Comparison of ENCODE assay signal across 8 cellular contexts in the genomic region with DNA sequence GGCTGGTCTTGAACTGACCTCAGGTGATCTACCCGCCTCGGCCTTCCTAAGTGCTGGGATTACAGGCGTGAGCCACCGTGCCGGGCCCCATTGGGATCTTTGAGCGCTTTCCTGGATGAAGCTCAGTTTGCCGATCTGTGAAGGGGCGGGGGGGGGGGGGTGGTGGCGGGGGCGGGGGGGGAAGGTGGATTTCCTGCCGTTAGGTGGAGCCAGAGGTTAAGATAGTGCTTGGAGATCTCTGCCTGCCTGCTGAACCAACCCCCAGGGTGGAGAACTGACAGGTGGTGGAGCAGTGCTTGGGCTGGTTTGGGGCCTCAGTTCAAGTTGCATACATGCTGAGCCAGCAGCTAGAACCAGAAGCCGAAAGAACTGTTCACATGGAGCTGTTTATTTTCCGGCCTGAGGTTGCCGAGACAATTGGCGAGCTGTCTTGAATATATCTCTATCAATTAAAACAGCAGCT. TPM values are rescaled to one million over a fixed set of nuclear protein-coding genes. Genes with fewer than 3 reads are reported as not detected.
A peak's percentile ranks its signal among the peaks of the same experiment; 100 is the strongest.
DNase-seq lines count a peak whose midpoint lies in the region; ATAC-seq and TF ChIP-seq lines count a peak whose summit lies in the region.

No MANE protein-coding gene starts in this region.

- CTCF ChIA-PET in activated naive CD4-positive, alpha-beta T cell treated with anti-CD3 and anti-CD28 coated beads for 36 hours (lab: Charles Lee) = interaction anchor here (0.6 to 7.3 kb wide), 35 partner anchors 10 to 261 kb away, joined by 3 to 277 read pairs (median 4); partner anchors contain the start of gene NUAK2

- peak overlapping the region; percentile 93 for H3K27ac Mint-ChIP-seq in activated naive CD4-positive, alpha-beta T cell treated with anti-CD3 and anti-CD28 coated beads for 36 hours

- H3K4me1 ChIP-seq in Loucy (ENCODE audit: insufficient read depth, low read length, poor library complexity, severe bottlenecking) = peaks cover 30% of the 10 kb centered on the region
- peaks cover 25% of the 10 kb centered on the region for H3K4me1 ChIP-seq in SJCRH30
- peaks cover 0 to 37% (median 5%) of the 10 kb centered on the region in 3 donors for H3K4me1 ChIP-seq in gastroesophageal sphincter
- H3K4me1 ChIP-seq in osteoblast (ENCODE audit: insufficient read depth, low read length) = peaks cover 23% of the 10 kb centered on the region
- peaks cover 20% of the 10 kb centered on the region for H3K4me1 ChIP-seq in upper lobe of right lung

- no peaks in the 10 kb centered on the region for H3F3A ChIP-seq in Loucy (ENCODE audit: low read depth)

- peaks cover 48% of the 10 kb centered on the region for H3K36me3 Mint-ChIP-seq in activated naive CD4-positive, alpha-beta T cell treated with anti-CD3 and anti-CD28 coated beads for 36 hours (ENCODE audit: low read depth)

- WGBS in gastroesophageal sphincter (ENCODE audit: low coverage in 1 of 2), 2 donors = 0% methylated on average over 2 to 3 of the region's 15 CpGs

- DNase-seq in DMS79 (lab: John Stamatoyannopoulos, UW) (peak; percentile 75), SJCRH30 (peak; percentile 94 to 97), osteoblast (ENCODE audit: insufficient read length, low spot score, missing footprints) (peak; percentile 84), upper lobe of right lung (no peak)
- peak; percentile 89 for DNase-seq in activated naive CD4-positive, alpha-beta T cell treated with anti-CD3 and anti-CD28 coated beads for 36 hours

- H3K79me2 ChIP-seq in Loucy (ENCODE audit: insufficient read depth, low read length) (no peaks in the 10 kb centered on the region), osteoblast (ENCODE audit: insufficient read depth, low read length) (no peaks in the 10 kb centered on the region)

- no peak for TF ChIP-seq EP300 in gastroesophageal sphincter (IDR thresholded peaks at IDR 0.05)

- peak overlapping the region; percentile 96 for H3K4me3 Mint-ChIP-seq in activated naive CD4-positive, alpha-beta T cell treated with anti-CD3 and anti-CD28 coated beads for 36 hours

- TF ChIP-seq POLR2A in gastroesophageal sphincter (IDR thresholded peaks at IDR 0.05) = no peak

- no peaks in the 10 kb centered on the region for H3K9me3 Mint-ChIP-seq in activated naive CD4-positive, alpha-beta T cell treated with anti-CD3 and anti-CD28 coated beads for 36 hours

- H3K9me3 ChIP-seq in Loucy (ENCODE audit: insufficient read depth, low read depth, low read length) (no peaks in the 10 kb centered on the region), SJCRH30 (replicated peaks) (no peaks in the 10 kb centered on the region), gastroesophageal sphincter (no peaks in the 10 kb centered on the region), osteoblast (ENCODE audit: low read depth, low read length) (no peaks in the 10 kb centered on the region), upper lobe of right lung (no peaks in the 10 kb centered on the region)

- H3K27ac ChIP-seq in SJCRH30 = no peak overlapping the region
- peak overlapping the region in 3 of 4 donors; percentile 56 to 68 (median 63) for H3K27ac ChIP-seq in gastroesophageal sphincter
- H3K27ac ChIP-seq in osteoblast (ENCODE audit: low read depth, low read length) = no peak overlapping the region
- H3K27ac ChIP-seq in upper lobe of right lung = peak overlapping the region; percentile 47

- H3K9me2 ChIP-seq in Loucy (replicated peaks; ENCODE audit: low read depth, low read length) = no peaks in the 10 kb centered on the region

- H2AFZ ChIP-seq in Loucy (ENCODE audit: low read length) (no peak overlapping the region), osteoblast (ENCODE audit: low read length) (no peak overlapping the region)

- TF ChIP-seq CTCF in Loucy (conservative IDR thresholded peaks at IDR 0.05; ENCODE audit: low read length) (peak; percentile 19; the same call in 1 of the 2 replicates), gastroesophageal sphincter (IDR thresholded peaks at IDR 0.05) (peak in 1 of 4 experiments; percentile 67), osteoblast (IDR thresholded peaks at IDR 0.05; ENCODE audit: extremely low read depth, low read depth, low read length) (no peak), upper lobe of right lung (IDR thresholded peaks at IDR 0.05) (no peak)

- H3K27me3 ChIP-seq in Loucy (ENCODE audit: insufficient read depth, low read length, poor library complexity, severe bottlenecking) = no peaks in the 10 kb centered on the region
- H3K27me3 ChIP-seq in SJCRH30 = no peaks in the 10 kb centered on the region
- H3K27me3 ChIP-seq in gastroesophageal sphincter = no peaks in the 10 kb centered on the region
- H3K27me3 ChIP-seq in osteoblast (ENCODE audit: insufficient read depth, low read length) = peaks cover 10% of the 10 kb centered on the region
- H3K27me3 ChIP-seq in upper lobe of right lung = no peaks in the 10 kb centered on the region

- H3K27me3 Mint-ChIP-seq in activated naive CD4-positive, alpha-beta T cell treated with anti-CD3 and anti-CD28 coated beads for 36 hours (ENCODE audit: low read depth) = peaks cover 16% of the 10 kb centered on the region

- no peaks in the 10 kb centered on the region for H4K20me1 ChIP-seq in Loucy (ENCODE audit: insufficient read depth, low read length, poor library complexity, severe bottlenecking)
- H4K20me1 ChIP-seq in osteoblast (ENCODE audit: insufficient read depth, low read length) = no peaks in the 10 kb centered on the region

- peaks cover 41% of the 10 kb centered on the region for H3K4me1 Mint-ChIP-seq in activated naive CD4-positive, alpha-beta T cell treated with anti-CD3 and anti-CD28 coated beads for 36 hours (ENCODE audit: low read depth)

- intact Hi-C loops in activated naive CD4-positive, alpha-beta T cell treated with anti-CD3 and anti-CD28 coated beads for 36 hours (cut with micrococcal nuclease) = loop anchor here (1.0 to 2.0 kb wide), 6 partner anchors 9 to 240 kb away; no protein-coding TSS in a partner anchor
- intact Hi-C loops in upper lobe of right lung (cut with DNase I) = no loop called here

- peak overlapping the region; percentile 77 for H3K4me3 ChIP-seq in Loucy (ENCODE audit: low read length, poor library complexity, severe bottlenecking)
- peak overlapping the region; percentile 58 for H3K4me3 ChIP-seq in SJCRH30
- H3K4me3 ChIP-seq in gastroesophageal sphincter = peak overlapping the region; percentile 53 to 70
- peak overlapping the region; percentile 84 for H3K4me3 ChIP-seq in osteoblast (ENCODE audit: insufficient read depth, low read length)
- H3K4me3 ChIP-seq in upper lobe of right lung = peak overlapping the region; percentile 65

- H3K4me2 ChIP-seq in Loucy (ENCODE audit: low read depth, low read length, poor library complexity, severe bottlenecking) = peak overlapping the region; percentile 99
- peak overlapping the region; percentile 99 for H3K4me2 ChIP-seq in osteoblast (ENCODE audit: insufficient read depth, low read length)

- peak overlapping the region; percentile 64 for H3K9ac ChIP-seq in Loucy (ENCODE audit: low read depth, low read length, poor library complexity, severe bottlenecking)

- H3K36me3 ChIP-seq in Loucy (ENCODE audit: insufficient read depth, low read length) (no peaks in the 10 kb centered on the region), SJCRH30 (no peaks in the 10 kb centered on the region), gastroesophageal sphincter (no peaks in the 10 kb centered on the region), osteoblast (ENCODE audit: insufficient read depth, low read length) (no peaks in the 10 kb centered on the region), upper lobe of right lung (no peaks in the 10 kb centered on the region)

- ATAC-seq in gastroesophageal sphincter (peak; percentile 67), upper lobe of right lung (peak; percentile 75), HG03469 (IDR thresholded peaks at IDR 0.05; ENCODE audit: unreplicated experiment) (no peak)

RNA-seq across cellular contexts. Expression of gene TMCC2, which starts 1.7 kb away (rescaled TPM):
- total RNA-seq in SJCRH30 (2014; rRNA removed; shearing (Covaris generic)) = 5.2 and 5.5 TPM in 2 replicates
- 10 to 100 TPM; 42.5 to 44.8 TPM for total RNA-seq in activated naive CD4-positive, alpha-beta T cell treated with anti-CD3 and anti-CD28 coated beads for 36 hours
- total RNA-seq in gastroesophageal sphincter (1 to 10 TPM; 3.1 to 8.9 (median 5.5) TPM), osteoblast (1.8 and 2.9 TPM in 2 replicates), upper lobe of right lung (4.8 TPM)

RNA-seq across cellular contexts. Expression of gene DSTYK, which starts 17.9 kb away (rescaled TPM):
- 9.2 TPM in 2 replicates for total RNA-seq in SJCRH30 (2014; rRNA removed; shearing (Covaris generic))
- total RNA-seq in activated naive CD4-positive, alpha-beta T cell treated with anti-CD3 and anti-CD28 coated beads for 36 hours = 10 to 100 TPM; 10.9 to 11.5 TPM
- total RNA-seq in gastroesophageal sphincter = 10 to 100 TPM; 15.1 to 18.7 (median 16.2) TPM
- 16.5 and 18.1 TPM in 2 replicates for total RNA-seq in osteoblast
- total RNA-seq in upper lobe of right lung = 12.7 TPM

Comparison
In these comparisons a context has a peak if more than half of its experiments do, and no peak if none do; other contexts are left out.
1. H3K27ac ChIP-seq: peak in gastroesophageal sphincter (3 of 4) and upper lobe of right lung (single experiment); none in SJCRH30 (single experiment) and osteoblast (single experiment).
2. Peak in every context shown above with its lines, with median percentiles within 50 percentile points of each other: H3K4me3 ChIP-seq.